In the genomic region with DNA sequence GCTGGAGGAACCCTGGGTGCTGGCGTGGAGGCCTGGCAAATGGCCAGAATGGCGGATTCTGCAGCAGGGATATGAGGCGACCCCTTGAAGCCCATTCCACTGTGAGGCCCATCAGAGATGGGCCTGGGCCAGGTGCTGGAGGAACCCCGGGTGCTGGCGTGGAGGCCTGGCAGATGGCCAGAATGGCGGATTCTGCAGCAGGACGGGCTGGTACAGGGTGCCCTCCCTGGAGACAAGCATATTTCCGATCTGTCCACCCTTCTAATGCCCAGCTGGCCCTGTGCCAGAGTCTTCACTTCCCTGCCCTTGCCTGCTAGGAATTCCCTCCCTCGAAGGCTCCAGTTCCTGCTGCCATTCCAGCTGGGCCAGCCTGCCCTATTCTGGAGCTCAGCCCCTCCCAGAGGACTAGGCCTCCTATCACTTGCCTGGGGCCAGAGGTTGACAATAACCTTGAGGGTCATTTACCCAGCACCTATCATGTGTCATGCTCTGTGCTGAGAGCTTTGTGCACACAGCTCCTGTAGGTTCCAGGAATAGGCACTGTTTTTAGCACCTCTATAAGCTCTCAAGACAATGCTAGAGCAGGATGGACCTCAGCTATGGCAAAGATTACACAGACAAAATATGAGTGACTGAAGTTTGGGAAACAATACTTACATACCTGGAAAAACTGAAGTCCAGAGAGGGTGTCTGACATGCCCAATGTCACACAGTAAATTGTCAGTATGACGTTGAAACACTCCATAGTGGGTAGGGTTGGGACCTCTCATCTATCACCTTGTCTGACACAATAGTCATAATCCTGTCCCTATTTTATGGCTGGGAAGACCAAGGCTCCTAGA, we compare ENCODE assay signal across 1 cellular context.
TF ChIP-seq lines count a peak whose summit lies in the region.

No MANE protein-coding gene starts in this region.

TF ChIP-seq in HepG2, 621 proteins besides CTCF, POLR2A, EP300 and RAD21 (continued from another document and continues in another):
- TF ChIP-seq, protein P1, sequence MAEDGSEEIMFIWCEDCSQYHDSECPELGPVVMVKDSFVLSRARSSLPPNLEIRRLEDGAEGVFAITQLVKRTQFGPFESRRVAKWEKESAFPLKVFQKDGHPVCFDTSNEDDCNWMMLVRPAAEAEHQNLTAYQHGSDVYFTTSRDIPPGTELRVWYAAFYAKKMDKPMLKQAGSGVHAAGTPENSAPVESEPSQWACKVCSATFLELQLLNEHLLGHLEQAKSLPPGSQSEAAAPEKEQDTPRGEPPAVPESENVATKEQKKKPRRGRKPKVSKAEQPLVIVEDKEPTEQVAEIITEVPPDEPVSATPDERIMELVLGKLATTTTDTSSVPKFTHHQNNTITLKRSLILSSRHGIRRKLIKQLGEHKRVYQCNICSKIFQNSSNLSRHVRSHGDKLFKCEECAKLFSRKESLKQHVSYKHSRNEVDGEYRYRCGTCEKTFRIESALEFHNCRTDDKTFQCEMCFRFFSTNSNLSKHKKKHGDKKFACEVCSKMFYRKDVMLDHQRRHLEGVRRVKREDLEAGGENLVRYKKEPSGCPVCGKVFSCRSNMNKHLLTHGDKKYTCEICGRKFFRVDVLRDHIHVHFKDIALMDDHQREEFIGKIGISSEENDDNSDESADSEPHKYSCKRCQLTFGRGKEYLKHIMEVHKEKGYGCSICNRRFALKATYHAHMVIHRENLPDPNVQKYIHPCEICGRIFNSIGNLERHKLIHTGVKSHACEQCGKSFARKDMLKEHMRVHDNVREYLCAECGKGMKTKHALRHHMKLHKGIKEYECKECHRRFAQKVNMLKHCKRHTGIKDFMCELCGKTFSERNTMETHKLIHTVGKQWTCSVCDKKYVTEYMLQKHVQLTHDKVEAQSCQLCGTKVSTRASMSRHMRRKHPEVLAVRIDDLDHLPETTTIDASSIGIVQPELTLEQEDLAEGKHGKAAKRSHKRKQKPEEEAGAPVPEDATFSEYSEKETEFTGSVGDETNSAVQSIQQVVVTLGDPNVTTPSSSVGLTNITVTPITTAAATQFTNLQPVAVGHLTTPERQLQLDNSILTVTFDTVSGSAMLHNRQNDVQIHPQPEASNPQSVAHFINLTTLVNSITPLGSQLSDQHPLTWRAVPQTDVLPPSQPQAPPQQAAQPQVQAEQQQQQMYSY (CRISPR knock-in tag; IDR thresholded peaks at IDR 0.05), result no peak; the same call in 1 of the 2 replicates
- TF ChIP-seq TBX3 (IDR thresholded peaks at IDR 0.05; ENCODE audit: borderline replicate concordance), result no peak
- TF ChIP-seq, protein P2, sequence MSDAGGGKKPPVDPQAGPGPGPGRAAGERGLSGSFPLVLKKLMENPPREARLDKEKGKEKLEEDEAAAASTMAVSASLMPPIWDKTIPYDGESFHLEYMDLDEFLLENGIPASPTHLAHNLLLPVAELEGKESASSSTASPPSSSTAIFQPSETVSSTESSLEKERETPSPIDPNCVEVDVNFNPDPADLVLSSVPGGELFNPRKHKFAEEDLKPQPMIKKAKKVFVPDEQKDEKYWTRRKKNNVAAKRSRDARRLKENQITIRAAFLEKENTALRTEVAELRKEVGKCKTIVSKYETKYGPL (CRISPR knock-in tag; IDR thresholded peaks at IDR 0.05), result no peak
- TF ChIP-seq, protein P3, sequence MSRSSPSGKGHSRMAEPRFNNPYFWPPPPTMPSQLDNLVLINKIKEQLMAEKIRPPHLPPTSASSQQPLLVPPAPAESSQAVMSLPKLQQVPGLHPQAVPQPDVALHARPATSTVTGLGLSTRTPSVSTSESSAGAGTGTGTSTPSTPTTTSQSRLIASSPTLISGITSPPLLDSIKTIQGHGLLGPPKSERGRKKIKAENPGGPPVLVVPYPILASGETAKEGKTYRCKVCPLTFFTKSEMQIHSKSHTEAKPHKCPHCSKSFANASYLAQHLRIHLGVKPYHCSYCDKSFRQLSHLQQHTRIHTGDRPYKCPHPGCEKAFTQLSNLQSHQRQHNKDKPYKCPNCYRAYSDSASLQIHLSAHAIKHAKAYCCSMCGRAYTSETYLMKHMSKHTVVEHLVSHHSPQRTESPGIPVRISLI (CRISPR knock-in tag; IDR thresholded peaks at IDR 0.05; ENCODE audit: borderline replicate concordance), result no peak
- TF ChIP-seq ARHGAP35 (CRISPR knock-in tag; IDR thresholded peaks at IDR 0.05; ENCODE audit: borderline replicate concordance), result no peak
- peak; percentile 63; the same call in 1 of the 2 replicates for TF ChIP-seq LCORL (IDR thresholded peaks at IDR 0.05)
- TF ChIP-seq LCORL (CRISPR knock-in tag; IDR thresholded peaks at IDR 0.05), result no peak
- no peak for TF ChIP-seq RFXAP (CRISPR knock-in tag; IDR thresholded peaks at IDR 0.05; ENCODE audit: borderline replicate concordance)
- TF ChIP-seq, protein P4, sequence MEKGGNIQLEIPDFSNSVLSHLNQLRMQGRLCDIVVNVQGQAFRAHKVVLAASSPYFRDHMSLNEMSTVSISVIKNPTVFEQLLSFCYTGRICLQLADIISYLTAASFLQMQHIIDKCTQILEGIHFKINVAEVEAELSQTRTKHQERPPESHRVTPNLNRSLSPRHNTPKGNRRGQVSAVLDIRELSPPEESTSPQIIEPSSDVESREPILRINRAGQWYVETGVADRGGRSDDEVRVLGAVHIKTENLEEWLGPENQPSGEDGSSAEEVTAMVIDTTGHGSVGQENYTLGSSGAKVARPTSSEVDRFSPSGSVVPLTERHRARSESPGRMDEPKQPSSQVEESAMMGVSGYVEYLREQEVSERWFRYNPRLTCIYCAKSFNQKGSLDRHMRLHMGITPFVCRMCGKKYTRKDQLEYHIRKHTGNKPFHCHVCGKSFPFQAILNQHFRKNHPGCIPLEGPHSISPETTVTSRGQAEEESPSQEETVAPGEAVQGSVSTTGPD (CRISPR knock-in tag; IDR thresholded peaks at IDR 0.05), result no peak
- TF ChIP-seq ZFP36 (IDR thresholded peaks at IDR 0.05; ENCODE audit: borderline replicate concordance, low read depth, low read length, partially characterized antibody), result peak; percentile 23
- TF ChIP-seq FOXC1 (CRISPR knock-in tag; IDR thresholded peaks at IDR 0.05; ENCODE audit: borderline replicate concordance), result no peak
- TF ChIP-seq ZNF3 (CRISPR knock-in tag; IDR thresholded peaks at IDR 0.05), result 0 out of 2 replicates have a peak, but pooled peaks have one; percentile 28
- peak; percentile 33; the same call in 1 of the 2 replicates for TF ChIP-seq PHF21A (CRISPR knock-in tag; IDR thresholded peaks at IDR 0.05)
- TF ChIP-seq ZNF101 (CRISPR knock-in tag; IDR thresholded peaks at IDR 0.05; ENCODE audit: borderline replicate concordance, low read depth), result no peak
- no peak for TF ChIP-seq PHF8 (CRISPR knock-in tag; IDR thresholded peaks at IDR 0.05)
- TF ChIP-seq IKZF4 (CRISPR knock-in tag; IDR thresholded peaks at IDR 0.05; ENCODE audit: borderline replicate concordance, low read depth, not compliant biosample characterization), result no peak
- TF ChIP-seq SRSF1 (optimal IDR thresholded peaks at IDR 0.05; ENCODE audit: low read depth, low read length), result no peak
- TF ChIP-seq ISX (CRISPR knock-in tag; conservative IDR thresholded peaks at IDR 0.05), result no peak
- no peak for TF ChIP-seq ZSCAN20 (CRISPR knock-in tag; IDR thresholded peaks at IDR 0.05; ENCODE audit: borderline replicate concordance)
- TF ChIP-seq ZNF768 (CRISPR knock-in tag; IDR thresholded peaks at IDR 0.05), result peak; percentile 91
- TF ChIP-seq MTF1 (CRISPR knock-in tag; IDR thresholded peaks at IDR 0.05), result no peak
- TF ChIP-seq PCBP1 (IDR thresholded peaks at IDR 0.05; ENCODE audit: borderline replicate concordance, low read depth, low read length), result no peak
- TF ChIP-seq NRL (CRISPR knock-in tag; IDR thresholded peaks at IDR 0.05; ENCODE audit: borderline replicate concordance), result peak; percentile 56; the same call in 1 of the 2 replicates
- peak; percentile 8; the same call in 1 of the 2 replicates for TF ChIP-seq KDM2A (CRISPR knock-in tag; IDR thresholded peaks at IDR 0.05; ENCODE audit: borderline replicate concordance, low read depth)
- TF ChIP-seq ZNF724P (CRISPR knock-in tag; IDR thresholded peaks at IDR 0.05; ENCODE audit: borderline replicate concordance), result no peak
- no peak for TF ChIP-seq NFE2L1 (CRISPR knock-in tag; IDR thresholded peaks at IDR 0.05; ENCODE audit: borderline replicate concordance)
- no peak for TF ChIP-seq ZBTB3 (CRISPR knock-in tag; IDR thresholded peaks at IDR 0.05; ENCODE audit: borderline replicate concordance, low read depth)
- TF ChIP-seq, protein P5, sequence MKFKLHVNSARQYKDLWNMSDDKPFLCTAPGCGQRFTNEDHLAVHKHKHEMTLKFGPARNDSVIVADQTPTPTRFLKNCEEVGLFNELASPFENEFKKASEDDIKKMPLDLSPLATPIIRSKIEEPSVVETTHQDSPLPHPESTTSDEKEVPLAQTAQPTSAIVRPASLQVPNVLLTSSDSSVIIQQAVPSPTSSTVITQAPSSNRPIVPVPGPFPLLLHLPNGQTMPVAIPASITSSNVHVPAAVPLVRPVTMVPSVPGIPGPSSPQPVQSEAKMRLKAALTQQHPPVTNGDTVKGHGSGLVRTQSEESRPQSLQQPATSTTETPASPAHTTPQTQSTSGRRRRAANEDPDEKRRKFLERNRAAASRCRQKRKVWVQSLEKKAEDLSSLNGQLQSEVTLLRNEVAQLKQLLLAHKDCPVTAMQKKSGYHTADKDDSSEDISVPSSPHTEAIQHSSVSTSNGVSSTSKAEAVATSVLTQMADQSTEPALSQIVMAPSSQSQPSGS (CRISPR knock-in tag; IDR thresholded peaks at IDR 0.05), result no peak
- no peak for TF ChIP-seq ZNF891 (CRISPR knock-in tag; IDR thresholded peaks at IDR 0.05)
- peak; percentile 62; the same call in 1 of the 2 replicates for TF ChIP-seq IRF2 (CRISPR knock-in tag; IDR thresholded peaks at IDR 0.05)
- TF ChIP-seq, protein P6, sequence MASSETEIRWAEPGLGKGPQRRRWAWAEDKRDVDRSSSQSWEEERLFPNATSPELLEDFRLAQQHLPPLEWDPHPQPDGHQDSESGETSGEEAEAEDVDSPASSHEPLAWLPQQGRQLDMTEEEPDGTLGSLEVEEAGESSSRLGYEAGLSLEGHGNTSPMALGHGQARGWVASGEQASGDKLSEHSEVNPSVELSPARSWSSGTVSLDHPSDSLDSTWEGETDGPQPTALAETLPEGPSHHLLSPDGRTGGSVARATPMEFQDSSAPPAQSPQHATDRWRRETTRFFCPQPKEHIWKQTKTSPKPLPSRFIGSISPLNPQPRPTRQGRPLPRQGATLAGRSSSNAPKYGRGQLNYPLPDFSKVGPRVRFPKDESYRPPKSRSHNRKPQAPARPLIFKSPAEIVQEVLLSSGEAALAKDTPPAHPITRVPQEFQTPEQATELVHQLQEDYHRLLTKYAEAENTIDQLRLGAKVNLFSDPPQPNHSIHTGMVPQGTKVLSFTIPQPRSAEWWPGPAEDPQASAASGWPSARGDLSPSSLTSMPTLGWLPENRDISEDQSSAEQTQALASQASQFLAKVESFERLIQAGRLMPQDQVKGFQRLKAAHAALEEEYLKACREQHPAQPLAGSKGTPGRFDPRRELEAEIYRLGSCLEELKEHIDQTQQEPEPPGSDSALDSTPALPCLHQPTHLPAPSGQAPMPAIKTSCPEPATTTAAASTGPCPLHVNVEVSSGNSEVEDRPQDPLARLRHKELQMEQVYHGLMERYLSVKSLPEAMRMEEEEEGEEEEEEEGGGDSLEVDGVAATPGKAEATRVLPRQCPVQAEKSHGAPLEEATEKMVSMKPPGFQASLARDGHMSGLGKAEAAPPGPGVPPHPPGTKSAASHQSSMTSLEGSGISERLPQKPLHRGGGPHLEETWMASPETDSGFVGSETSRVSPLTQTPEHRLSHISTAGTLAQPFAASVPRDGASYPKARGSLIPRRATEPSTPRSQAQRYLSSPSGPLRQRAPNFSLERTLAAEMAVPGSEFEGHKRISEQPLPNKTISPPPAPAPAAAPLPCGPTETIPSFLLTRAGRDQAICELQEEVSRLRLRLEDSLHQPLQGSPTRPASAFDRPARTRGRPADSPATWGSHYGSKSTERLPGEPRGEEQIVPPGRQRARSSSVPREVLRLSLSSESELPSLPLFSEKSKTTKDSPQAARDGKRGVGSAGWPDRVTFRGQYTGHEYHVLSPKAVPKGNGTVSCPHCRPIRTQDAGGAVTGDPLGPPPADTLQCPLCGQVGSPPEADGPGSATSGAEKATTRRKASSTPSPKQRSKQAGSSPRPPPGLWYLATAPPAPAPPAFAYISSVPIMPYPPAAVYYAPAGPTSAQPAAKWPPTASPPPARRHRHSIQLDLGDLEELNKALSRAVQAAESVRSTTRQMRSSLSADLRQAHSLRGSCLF (CRISPR knock-in tag; IDR thresholded peaks at IDR 0.05; ENCODE audit: borderline replicate concordance), result no peak
- TF ChIP-seq, protein P7, sequence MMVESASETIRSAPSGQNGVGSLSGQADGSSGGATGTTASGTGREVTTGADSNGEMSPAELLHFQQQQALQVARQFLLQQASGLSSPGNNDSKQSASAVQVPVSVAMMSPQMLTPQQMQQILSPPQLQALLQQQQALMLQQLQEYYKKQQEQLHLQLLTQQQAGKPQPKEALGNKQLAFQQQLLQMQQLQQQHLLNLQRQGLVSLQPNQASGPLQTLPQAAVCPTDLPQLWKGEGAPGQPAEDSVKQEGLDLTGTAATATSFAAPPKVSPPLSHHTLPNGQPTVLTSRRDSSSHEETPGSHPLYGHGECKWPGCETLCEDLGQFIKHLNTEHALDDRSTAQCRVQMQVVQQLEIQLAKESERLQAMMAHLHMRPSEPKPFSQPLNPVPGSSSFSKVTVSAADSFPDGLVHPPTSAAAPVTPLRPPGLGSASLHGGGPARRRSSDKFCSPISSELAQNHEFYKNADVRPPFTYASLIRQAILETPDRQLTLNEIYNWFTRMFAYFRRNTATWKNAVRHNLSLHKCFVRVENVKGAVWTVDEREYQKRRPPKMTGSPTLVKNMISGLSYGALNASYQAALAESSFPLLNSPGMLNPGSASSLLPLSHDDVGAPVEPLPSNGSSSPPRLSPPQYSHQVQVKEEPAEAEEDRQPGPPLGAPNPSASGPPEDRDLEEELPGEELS (CRISPR knock-in tag; IDR thresholded peaks at IDR 0.05), result 0 out of 2 replicates have a peak, but pooled peaks have one; percentile 25
- TF ChIP-seq, protein P8, sequence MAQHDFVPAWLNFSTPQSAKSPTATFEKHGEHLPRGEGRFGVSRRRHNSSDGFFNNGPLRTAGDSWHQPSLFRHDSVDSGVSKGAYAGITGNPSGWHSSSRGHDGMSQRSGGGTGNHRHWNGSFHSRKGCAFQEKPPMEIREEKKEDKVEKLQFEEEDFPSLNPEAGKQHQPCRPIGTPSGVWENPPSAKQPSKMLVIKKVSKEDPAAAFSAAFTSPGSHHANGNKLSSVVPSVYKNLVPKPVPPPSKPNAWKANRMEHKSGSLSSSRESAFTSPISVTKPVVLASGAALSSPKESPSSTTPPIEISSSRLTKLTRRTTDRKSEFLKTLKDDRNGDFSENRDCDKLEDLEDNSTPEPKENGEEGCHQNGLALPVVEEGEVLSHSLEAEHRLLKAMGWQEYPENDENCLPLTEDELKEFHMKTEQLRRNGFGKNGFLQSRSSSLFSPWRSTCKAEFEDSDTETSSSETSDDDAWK (CRISPR knock-in tag; IDR thresholded peaks at IDR 0.05), result no peak
- no peak for TF ChIP-seq SIX1 (CRISPR knock-in tag; IDR thresholded peaks at IDR 0.05; ENCODE audit: borderline replicate concordance)
- TF ChIP-seq, protein P9, sequence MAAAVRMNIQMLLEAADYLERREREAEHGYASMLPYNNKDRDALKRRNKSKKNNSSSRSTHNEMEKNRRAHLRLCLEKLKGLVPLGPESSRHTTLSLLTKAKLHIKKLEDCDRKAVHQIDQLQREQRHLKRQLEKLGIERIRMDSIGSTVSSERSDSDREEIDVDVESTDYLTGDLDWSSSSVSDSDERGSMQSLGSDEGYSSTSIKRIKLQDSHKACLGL (CRISPR knock-in tag; IDR thresholded peaks at IDR 0.05), result no peak
- TF ChIP-seq, protein P10, sequence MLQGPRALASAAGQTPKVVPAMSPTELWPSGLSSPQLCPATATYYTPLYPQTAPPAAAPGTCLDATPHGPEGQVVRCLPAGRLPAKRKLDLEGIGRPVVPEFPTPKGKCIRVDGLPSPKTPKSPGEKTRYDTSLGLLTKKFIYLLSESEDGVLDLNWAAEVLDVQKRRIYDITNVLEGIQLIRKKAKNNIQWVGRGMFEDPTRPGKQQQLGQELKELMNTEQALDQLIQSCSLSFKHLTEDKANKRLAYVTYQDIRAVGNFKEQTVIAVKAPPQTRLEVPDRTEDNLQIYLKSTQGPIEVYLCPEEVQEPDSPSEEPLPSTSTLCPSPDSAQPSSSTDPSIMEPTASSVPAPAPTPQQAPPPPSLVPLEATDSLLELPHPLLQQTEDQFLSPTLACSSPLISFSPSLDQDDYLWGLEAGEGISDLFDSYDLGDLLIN (CRISPR knock-in tag; IDR thresholded peaks at IDR 0.05; ENCODE audit: borderline replicate concordance), result no peak
